In the genomic region with DNA sequence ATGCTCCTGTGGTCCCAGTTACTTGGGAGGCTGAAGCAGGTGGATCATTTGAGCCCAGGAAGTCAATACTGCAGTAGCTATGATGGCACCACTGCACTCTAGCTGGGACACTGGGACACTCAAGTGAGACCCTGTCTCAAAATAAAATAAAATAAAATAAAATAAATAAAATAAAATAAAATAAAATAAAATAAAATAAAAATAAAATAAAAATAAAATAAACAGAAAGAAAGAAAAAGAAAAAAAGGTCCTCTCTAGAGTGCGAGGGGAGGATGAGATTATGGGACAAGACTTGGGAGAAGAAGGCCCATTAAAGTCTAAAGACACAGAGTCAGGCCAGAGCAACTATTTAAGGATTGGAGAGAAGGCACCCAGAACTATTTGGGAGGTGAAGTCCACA, we compare ENCODE assay signal across 8 cellular contexts.
"Had no signal": no experiment of that assay in that cellular context is flagged by ENCODE, and none has a peak within 500 bp of the region (broad histone marks: within the 10 kb centered on the region; RNA-seq: fewer than 3 reads in every experiment).

No MANE protein-coding gene starts in this region.

- H3K9me3 Mint-ChIP-seq: HFFc6 had no signal

- ATAC-seq: GM23338, HCT116 had no signal

- H3K4me3 Mint-ChIP-seq: GM23338, H9, HFFc6 had no signal

- H3K27ac Mint-ChIP-seq: GM23338, H9, HFFc6 had no signal

- DNase-seq: GM23248, GOT3, H7, H9, HCEC 1CT, HFFc6 had no signal
